ENCODE assay signal across 8 cellular contexts in genomic region chr13:27172495-27172842, GRCh38. TPM values are rescaled to one million over a fixed set of nuclear protein-coding genes. Genes with fewer than 3 reads are reported as not detected.
DNase-seq lines count a peak whose midpoint lies in the region; ATAC-seq and TF ChIP-seq lines count a peak whose summit lies in the region.

No MANE protein-coding gene starts in this region.

- H3K4me1 ChIP-seq in Peyer's patch: peaks cover 0 to 32% (median 0%) of the 10 kb centered on the region in 4 donors
- peaks cover 5% of the 10 kb centered on the region for H3K4me1 ChIP-seq in colonic mucosa
- H3K4me1 ChIP-seq in muscle layer of duodenum (ENCODE audit: control insufficient read depth in 1 of 2, insufficient read depth in 2 of 2, low read length in 2 of 2): peaks cover 14 to 25% of the 10 kb centered on the region in 2 donors

- peak overlapping the region; percentile 88 for H3K4me3 Mint-ChIP-seq in activated T-cell treated with anti-CD3 and anti-CD28 coated beads, Interleukin-2, amount 50 U/mL, for 4 hours

- peak overlapping the region in 1 of 2 donors; percentile 79 for H3K9ac ChIP-seq in colonic mucosa (ENCODE audit: low read depth in 2 of 2, low read length in 2 of 2)

- ATAC-seq in activated T-cell treated with anti-CD3 and anti-CD28 coated beads, Interleukin-2, amount 50 U/mL, for 4 hours: no peak
- no peak for ATAC-seq in HG02973 (IDR thresholded peaks at IDR 0.05; ENCODE audit: unreplicated experiment)

- H3K27ac ChIP-seq in Peyer's patch (peak overlapping the region; percentile 85 to 97 (median 94)), colonic mucosa (peak overlapping the region; percentile 95), muscle layer of duodenum (ENCODE audit: low read length) (peak overlapping the region; percentile 34)

- intact Hi-C loops in colonic mucosa (cut with DNase I): loop anchor here (5.0 kb wide), 1 partner anchor 80 kb away; the partner anchor contains the start of gene RPL21

- no peak for TF ChIP-seq CTCF in Peyer's patch (IDR thresholded peaks at IDR 0.05)
- TF ChIP-seq CTCF in colonic mucosa (IDR thresholded peaks at IDR 0.05): no peak

- no peak for DNase-seq in activated T-cell treated with anti-CD3 and anti-CD28 coated beads, Interleukin-2, amount 50 U/mL, for 4 hours
- DNase-seq in activated T-cell treated with anti-CD3 and anti-CD28 coated beads, Interleukin-2, amount 50 U/mL, for 48 hours: no peak
- peak in 1 of 3 donors; percentile 40 for DNase-seq in Peyer's patch
- DNase-seq in colonic mucosa: no peak
- DNase-seq in NCI-H774 (lab: John Stamatoyannopoulos, UW): no peak
- no peak for DNase-seq in iPS-NIHi11 (ENCODE audit: low spot score)

- peak overlapping the region; percentile 56 to 93 (median 78) for H3K4me3 ChIP-seq in Peyer's patch
- H3K4me3 ChIP-seq in colonic mucosa: peak overlapping the region; percentile 66
- H3K4me3 ChIP-seq in muscle layer of duodenum (ENCODE audit: low read depth in 1 of 2, low read length in 2 of 2): peak overlapping the region; percentile 69 to 78

- H3K36me3 ChIP-seq in Peyer's patch (no peaks in the 10 kb centered on the region), colonic mucosa (no peaks in the 10 kb centered on the region), muscle layer of duodenum (ENCODE audit: control insufficient read depth in 1 of 2, insufficient read depth in 2 of 2, low read length in 2 of 2) (no peaks in the 10 kb centered on the region)

- H3K36me3 Mint-ChIP-seq in activated T-cell treated with anti-CD3 and anti-CD28 coated beads, Interleukin-2, amount 50 U/mL, for 4 hours (ENCODE audit: insufficient read depth): peaks cover 2% of the 10 kb centered on the region

- peaks cover 51% of the 10 kb centered on the region for H3K4me1 Mint-ChIP-seq in activated T-cell treated with anti-CD3 and anti-CD28 coated beads, Interleukin-2, amount 50 U/mL, for 4 hours (ENCODE audit: low read depth)

- no peaks in the 10 kb centered on the region for H3K9me3 ChIP-seq in Peyer's patch
- no peaks in the 10 kb centered on the region for H3K9me3 ChIP-seq in colonic mucosa
- no peaks in the 10 kb centered on the region for H3K9me3 ChIP-seq in muscle layer of duodenum (ENCODE audit: control insufficient read depth in 1 of 2, low read length in 2 of 2)

- no peaks in the 10 kb centered on the region for H3K9me3 Mint-ChIP-seq in activated T-cell treated with anti-CD3 and anti-CD28 coated beads, Interleukin-2, amount 50 U/mL, for 4 hours

- H3K27me3 ChIP-seq in Peyer's patch: no peaks in the 10 kb centered on the region
- no peaks in the 10 kb centered on the region for H3K27me3 ChIP-seq in colonic mucosa
- no peaks in the 10 kb centered on the region for H3K27me3 ChIP-seq in muscle layer of duodenum (ENCODE audit: low read depth, low read length)

- H3K27me3 Mint-ChIP-seq in activated T-cell treated with anti-CD3 and anti-CD28 coated beads, Interleukin-2, amount 50 U/mL, for 4 hours (ENCODE audit: low read depth): no peaks in the 10 kb centered on the region

- TF ChIP-seq POLR2A in Peyer's patch (IDR thresholded peaks at IDR 0.05): no peak

RNA-seq across cellular contexts. Expression of gene USP12, which starts 0.9 kb away (rescaled TPM):
- 10 to 100 TPM; 48.0 to 60.7 (median 51.1) TPM for total RNA-seq in activated T-cell treated with anti-CD3 and anti-CD28 coated beads, Interleukin-2, amount 50 U/mL, for 4 hours
- 10 to 100 TPM; 28.7 to 31.2 (median 29.7) TPM for total RNA-seq in Peyer's patch
- 10 to 100 TPM; 28.0 to 48.0 TPM for total RNA-seq in colonic mucosa

Comparison
In these comparisons a context has a peak if more than half of its experiments do, and no peak if none do; other contexts are left out.
1. H3K27ac ChIP-seq: peak in every context shown above with its lines; median percentile 95 in colonic mucosa; 94 in Peyer's patch; 34 in muscle layer of duodenum.